3 cellular contexts compared by ENCODE assay signal in genomic region chr22:35380013-35380412, GRCh38.
TF ChIP-seq lines count a peak whose summit lies in the region.

No MANE protein-coding gene starts in this region.

TF ChIP-seq in SK-N-SH, 30 proteins besides CTCF, POLR2A, EP300 and RAD21 (continues in another document):
- TF ChIP-seq MAX (IDR thresholded peaks at IDR 0.05; ENCODE audit: low read depth) (no peak), NFIC (IDR thresholded peaks at IDR 0.05; ENCODE audit: borderline replicate concordance) (no peak), MXI1 (IDR thresholded peaks at IDR 0.05; ENCODE audit: low read depth, low read length) (no peak), TEAD4 (IDR thresholded peaks at IDR 0.05; ENCODE audit: borderline replicate concordance, insufficient read depth) (no peak), FOXM1 (IDR thresholded peaks at IDR 0.05; ENCODE audit: low read depth) (no peak), REST (IDR thresholded peaks at IDR 0.05; ENCODE audit: low read depth, low read length) (no peak), FOXJ3 (CRISPR knock-in tag; IDR thresholded peaks at IDR 0.05) (no peak), RFX5 (IDR thresholded peaks at IDR 0.05; ENCODE audit: low read length) (no peak), ZBTB33 (IDR thresholded peaks at IDR 0.05; ENCODE audit: borderline replicate concordance, low read depth) (no peak), CHD2 (IDR thresholded peaks at IDR 0.05; ENCODE audit: low read length, partially characterized antibody) (no peak), MEF2A (IDR thresholded peaks at IDR 0.05; ENCODE audit: borderline replicate concordance, low read depth) (no peak), PBX3 (IDR thresholded peaks at IDR 0.05) (no peak), EZH2phosphoT487 (IDR thresholded peaks at IDR 0.05; ENCODE audit: borderline replicate concordance, low read depth) (no peak)

TF ChIP-seq in SK-N-SH treated with all-trans-retinoic acid at 6 μM for 48 hours, 23 proteins besides CTCF, POLR2A, EP300 and RAD21:
- TF ChIP-seq GLIS3 (CRISPR knock-in tag; IDR thresholded peaks at IDR 0.05) (no peak), ARNTL (CRISPR knock-in tag; IDR thresholded peaks at IDR 0.05; ENCODE audit: borderline replicate concordance, low read depth) (no peak), CREB5 (CRISPR knock-in tag; IDR thresholded peaks at IDR 0.05; ENCODE audit: low read depth) (no peak), ZNF70 (CRISPR knock-in tag; IDR thresholded peaks at IDR 0.05) (no peak), SNAI2 (CRISPR knock-in tag; IDR thresholded peaks at IDR 0.05) (no peak), ZNF565 (CRISPR knock-in tag; conservative IDR thresholded peaks at IDR 0.05; ENCODE audit: low read depth) (no peak), OSR1 (CRISPR knock-in tag; IDR thresholded peaks at IDR 0.05) (no peak), RARB (CRISPR knock-in tag; IDR thresholded peaks at IDR 0.05) (no peak), ZFP30 (CRISPR knock-in tag; IDR thresholded peaks at IDR 0.05) (no peak)

TF ChIP-seq in H1, 55 proteins besides CTCF, POLR2A, EP300 and RAD21:
- TF ChIP-seq NRF1 (IDR thresholded peaks at IDR 0.05; ENCODE audit: low read depth, low read length) (no peak), SAP30 (IDR thresholded peaks at IDR 0.05; ENCODE audit: insufficient read depth, insufficient replicate concordance, low read length) (no peak), CBX8 (IDR thresholded peaks at IDR 0.05; ENCODE audit: borderline replicate concordance, low read depth, low read length) (no peak)
TF ChIP-seq in H1: peak in this region for 0.
